23 cellular contexts compared by ENCODE assay signal in genomic region chr18:4108016-4108415, GRCh38.
"Had no signal": no experiment of that assay in that cellular context is flagged by ENCODE, and none has a peak within 500 bp of the region (broad histone marks: within the 10 kb centered on the region; RNA-seq: fewer than 3 reads in every experiment).

No MANE protein-coding gene starts in this region.

- H3K36me3 Mint-ChIP-seq: immature natural killer cell; memory B cell; naive thymus-derived CD4-positive, alpha-beta T cell had no signal

- H3K27me3 ChIP-seq: esophagus squamous epithelium, ovary, right atrium auricular region, stomach, transverse colon had no signal

- H3K4me3 ChIP-seq: esophagus squamous epithelium, gastroesophageal sphincter, left ventricle myocardium inferior, lower lobe of right lung, ovary, right atrium auricular region, stomach, transverse colon had no signal

- DNase-seq: effector memory CD8-positive, alpha-beta T cell; esophagus squamous epithelium; foreskin fibroblast; glutamatergic neuron; immature natural killer cell; kidney; left cardiac atrium; left ventricle myocardium inferior; lower lobe of right lung; naive thymus-derived CD4-positive, alpha-beta T cell; nephron progenitor cell; ovary; small intestine; stimulated activated CD4-positive, alpha-beta T cell treated with anti-CD3 and anti-CD28 coated beads, Interleukin-12 subunit alpha, Interleukin-12 subunit beta, amount 100 ng/mL, for 4 hours; stimulated activated naive CD4-positive, alpha-beta T cell; stomach; substantia nigra; transverse colon had no signal

- H3K4me1 Mint-ChIP-seq: immature natural killer cell; memory B cell; naive thymus-derived CD4-positive, alpha-beta T cell had no signal

- ATAC-seq: effector memory CD8-positive, alpha-beta T cell; gastroesophageal sphincter; left cardiac atrium; lower lobe of right lung; naive thymus-derived CD4-positive, alpha-beta T cell had no signal

- H3K4me3 Mint-ChIP-seq: dendritic cell treated with granulocyte-macrophage colony-stimulating factor and Interleukin-4, amounts not matched to agents 40 ng/mL and 50 ng/mL, for 4 days; effector memory CD8-positive, alpha-beta T cell; immature natural killer cell; memory B cell; naive thymus-derived CD4-positive, alpha-beta T cell; nephron progenitor cell had no signal

- H3K9me3 ChIP-seq: esophagus squamous epithelium, gastroesophageal sphincter, lower lobe of right lung, ovary, right atrium auricular region, stomach, thoracic aorta, transverse colon had no signal

- H3K9me3 Mint-ChIP-seq: dendritic cell treated with granulocyte-macrophage colony-stimulating factor and Interleukin-4, amounts not matched to agents 40 ng/mL and 50 ng/mL, for 4 days; effector memory CD8-positive, alpha-beta T cell; immature natural killer cell; memory B cell; naive thymus-derived CD4-positive, alpha-beta T cell had no signal

- H3K4me1 ChIP-seq: esophagus squamous epithelium, gastroesophageal sphincter, left ventricle myocardium inferior, lower lobe of right lung, right atrium auricular region, transverse colon had no signal

- H3K27ac ChIP-seq: esophagus squamous epithelium, gastroesophageal sphincter, left ventricle myocardium inferior, lower lobe of right lung, ovary, right atrium auricular region, stomach, thoracic aorta, transverse colon had no signal

- H3K27ac Mint-ChIP-seq: dendritic cell treated with granulocyte-macrophage colony-stimulating factor and Interleukin-4, amounts not matched to agents 40 ng/mL and 50 ng/mL, for 4 days; effector memory CD8-positive, alpha-beta T cell; immature natural killer cell; memory B cell; naive thymus-derived CD4-positive, alpha-beta T cell; nephron progenitor cell had no signal

- H3K27me3 Mint-ChIP-seq: effector memory CD8-positive, alpha-beta T cell; memory B cell had no signal

- H3K36me3 ChIP-seq: esophagus squamous epithelium, gastroesophageal sphincter, left ventricle myocardium inferior, lower lobe of right lung, ovary, right atrium auricular region, stomach, thoracic aorta, transverse colon had no signal
